ENCODE assay signal across 7 cellular contexts in the genomic region with DNA sequence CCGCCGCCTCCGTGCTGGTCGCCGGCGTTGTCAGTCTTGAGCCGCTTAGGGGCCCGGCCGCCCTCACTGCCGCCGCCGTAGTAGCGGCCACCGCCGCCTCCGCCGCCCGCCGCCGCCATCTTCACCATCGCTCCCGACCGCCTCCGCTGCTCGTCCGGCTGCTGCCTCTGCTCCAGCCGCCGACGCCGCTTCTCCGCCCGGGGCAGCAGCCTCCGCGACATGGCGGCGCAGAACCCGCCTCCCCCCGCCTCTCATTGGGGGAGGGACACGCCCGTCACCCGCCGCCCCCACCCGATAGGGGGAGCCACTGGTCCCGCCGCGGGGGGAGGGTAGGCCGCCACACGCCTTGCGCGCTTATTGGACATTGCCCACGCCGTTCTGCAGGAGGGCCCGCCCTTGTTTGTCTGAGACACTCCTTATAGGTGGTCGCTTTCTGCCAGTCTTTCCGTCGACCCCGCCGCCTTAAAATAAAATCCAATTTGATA. TPM values are rescaled to one million over a fixed set of nuclear protein-coding genes. Genes with fewer than 3 reads are reported as not detected.
DNase-seq lines count a peak whose midpoint lies in the region; ATAC-seq and TF ChIP-seq lines count a peak whose summit lies in the region.

A gene (minus strand): TSS at position 241 of the 485 bp plus-strand sequence. CDS start 20 bp downstream, at position 221.

- peak in 1 of 2 donors; percentile 98 for TF ChIP-seq POLR2A in lower leg skin (IDR thresholded peaks at IDR 0.05)

- peak; percentile 100 for DNase-seq in UCSD-AML1 (lab: John Stamatoyannopoulos, UW; ENCODE audit: unreplicated experiment)
- peak; percentile 97 for DNase-seq in cerebellum (ENCODE audit: low spot score)
- DNase-seq in lower leg skin (ENCODE audit: low spot score in 2 of 2), result peak in 1 of 2 donors; percentile 100
- peak; percentile 97 to 98 for DNase-seq in stimulated activated CD8-positive, alpha-beta memory T cell treated with anti-CD3 and anti-CD28 coated beads, Interleukin-7, amount 100 ng/mL, for 1 hour (ENCODE audit: low read depth in 2 of 2)
- DNase-seq in NCI-H1436 (lab: John Stamatoyannopoulos, UW), result no peak

- ATAC-seq in GM19023 (IDR thresholded peaks at IDR 0.05; ENCODE audit: unreplicated experiment) (peak; percentile 61), HG03066 (IDR thresholded peaks at IDR 0.05; ENCODE audit: low read depth, unreplicated experiment) (peak; percentile 45)

- intact Hi-C loops in lower leg skin (cut with DNase I; ENCODE audit: low total_unique reads), result no loop called here

- peak within 1 kb of the TSS; percentile 89 for H3K4me3 ChIP-seq in lower leg skin (ENCODE audit: low read depth, poor library complexity, severe bottlenecking)

- peak in 1 of 3 donors; percentile 77 for TF ChIP-seq CTCF in lower leg skin (IDR thresholded peaks at IDR 0.05)

- 1% methylated on average over 32 to 40 of the region's 58 CpGs for WGBS in lower leg skin, 2 donors

RNA-seq across cellular contexts. Expression of the gene that starts here (rescaled TPM):
- total RNA-seq in cerebellum (188 TPM), lower leg skin (100 to 1,000 TPM; 147 to 203 (median 177) TPM)
